In genomic region chr1:87955038-87955437, GRCh38 we compare ENCODE assay signal across 23 cellular contexts.
DNase-seq lines count a peak whose midpoint lies in the region; ATAC-seq and TF ChIP-seq lines count a peak whose summit lies in the region.
"Had no signal": no experiment of that assay in that cellular context is flagged by ENCODE, and none has a peak within 500 bp of the region (broad histone marks: within the 10 kb centered on the region; RNA-seq: fewer than 3 reads in every experiment).

No MANE protein-coding gene starts in this region.

- no peak overlapping the region for H3K9ac ChIP-seq in GM23248

- peaks cover 24% of the 10 kb centered on the region for H3F3A ChIP-seq in GM23248 (ENCODE audit: insufficient read depth)

- H3K4me3 Mint-ChIP-seq in chondrocyte (ENCODE audit: unreplicated experiment) = no peak overlapping the region
- H3K4me3 Mint-ChIP-seq: CD14-positive monocyte; CD8-positive, alpha-beta memory T cell; H9 had no signal

- H3K27ac Mint-ChIP-seq in chondrocyte (ENCODE audit: unreplicated experiment) = no peak overlapping the region
- H3K27ac Mint-ChIP-seq: CD14-positive monocyte; CD8-positive, alpha-beta memory T cell; H9 had no signal

- no peaks in the 10 kb centered on the region for H3K36me3 ChIP-seq in GM23248 (ENCODE audit: low read depth)
- no peaks in the 10 kb centered on the region for H3K36me3 ChIP-seq in SJSA1
- H3K36me3 ChIP-seq in thoracic aorta = no peaks in the 10 kb centered on the region
- H3K36me3 ChIP-seq: BE2C, MG63 had no signal

- ATAC-seq in left ventricle myocardium superior (peak; percentile 91), thoracic aorta (ENCODE audit: insufficient number of reproducible peaks, low FRiP score, low read depth) (no peak)

- WGBS in GM23248 (ENCODE audit: low coverage in 1 of 2, low lambda C conversion rate in 2 of 2, missing lambda C conversion rate in 2 of 2), 2 experiments = 90 to 95% methylated on average over 5 of the region's 5 CpGs

- H3K4me3 ChIP-seq in GM23248 (no peak overlapping the region), SJSA1 (no peak overlapping the region), thoracic aorta (no peak overlapping the region)
- H3K4me3 ChIP-seq: MG63 had no signal

- H3K36me3 Mint-ChIP-seq in chondrocyte (ENCODE audit: low read depth) = no peaks in the 10 kb centered on the region
- H3K36me3 Mint-ChIP-seq: CD14-positive monocyte; CD8-positive, alpha-beta memory T cell had no signal

- TF ChIP-seq CTCF in thoracic aorta (IDR thresholded peaks at IDR 0.05) (no peak), chondrocyte (IDR thresholded peaks at IDR 0.05) (no peak)

- no peaks in the 10 kb centered on the region for H3K79me2 ChIP-seq in GM23248 (ENCODE audit: insufficient read depth)

- H4K20me1 ChIP-seq in GM23248 (ENCODE audit: insufficient read depth) = no peaks in the 10 kb centered on the region

- in situ Hi-C loops in GM23248 (cut with MboI) = loop anchor here (25.0 kb wide), 1 partner anchor 618 kb away; the partner anchor contains the start of gene LMO4

- H3K27ac ChIP-seq in GM23248 = 0 out of 2 replicates have a peak overlapping the region, but pooled peaks have one; percentile 28
- peak overlapping the region; percentile 53 for H3K27ac ChIP-seq in SJSA1
- peak overlapping the region; percentile 62 to 76 for H3K27ac ChIP-seq in thoracic aorta

- H3K27me3 Mint-ChIP-seq in chondrocyte (ENCODE audit: low read depth) = no peaks in the 10 kb centered on the region

- H3K27me3 ChIP-seq in GM23248 (replicated peaks; ENCODE audit: insufficient read depth) (no peaks in the 10 kb centered on the region), SJSA1 (replicated peaks) (no peaks in the 10 kb centered on the region), thoracic aorta (replicated peaks; ENCODE audit: insufficient read depth) (no peaks in the 10 kb centered on the region)
- H3K27me3 ChIP-seq: BE2C, MG63 had no signal

- H3K9me3 ChIP-seq in GM23248 (ENCODE audit: low read depth) = no peaks in the 10 kb centered on the region
- H3K9me3 ChIP-seq in SJSA1 (replicated peaks) = no peaks in the 10 kb centered on the region; the same call in 1 of the 2 replicates
- H3K9me3 ChIP-seq in thoracic aorta = no peaks in the 10 kb centered on the region
- H3K9me3 ChIP-seq: BE2C, MG63 had no signal

- H3K4me2 ChIP-seq in GM23248 (ENCODE audit: unreplicated experiment) = peak overlapping the region; percentile 16

- H3K9me2 ChIP-seq in GM23248 (ENCODE audit: insufficient read depth) = no peaks in the 10 kb centered on the region

- peaks cover 45% of the 10 kb centered on the region for H3K4me1 ChIP-seq in GM23248 (ENCODE audit: insufficient read depth)
- peaks cover 41% of the 10 kb centered on the region for H3K4me1 ChIP-seq in SJSA1 (replicated peaks)
- peaks cover 19 to 76% of the 10 kb centered on the region in 2 donors for H3K4me1 ChIP-seq in thoracic aorta (ENCODE audit: control insufficient read depth in 1 of 2, low read depth in 2 of 2)
- H3K4me1 ChIP-seq: BE2C had no signal

- intact Hi-C loops in left ventricle myocardium superior (cut with micrococcal nuclease) = loop anchor here (10.0 kb wide), 1 partner anchor 820 kb away; no protein-coding TSS in a partner anchor

- H2AFZ ChIP-seq in GM23248 = 0 out of 2 replicates have a peak overlapping the region, but pooled peaks have one; percentile 30

- no peaks in the 10 kb centered on the region for H3K9me3 Mint-ChIP-seq in chondrocyte (ENCODE audit: low read depth)
- H3K9me3 Mint-ChIP-seq: CD14-positive monocyte; CD8-positive, alpha-beta memory T cell; H9 had no signal

- DNase-seq in GM23248 (no peak), SJSA1 (ENCODE audit: low read depth in 1 of 2, low spot score in 2 of 2) (no peak), left ventricle myocardium superior (no peak), thoracic aorta (ENCODE audit: low spot score) (no peak), chondrocyte (ENCODE audit: low spot score) (no peak), hippocampal formation (lab: John Stamatoyannopoulos, UW) (no peak)
- DNase-seq in activated CD8-positive, alpha-beta memory T cell treated with anti-CD3 and anti-CD28 coated beads, Interleukin-2, amount 50 U/mL, for 48 hours = no peak
- DNase-seq: BE2C; CD8-positive, alpha-beta memory T cell; DMS153; DND-41; H9; KBM-7; MG63; NCI-H2029; NCI-H446; NCI-H524 treated with DMSO at 0.1 percent for 48 hours; NCI-H774; NK-92 treated with Interleukin-12 subunit alpha and Interleukin-12 subunit beta, amount 100 ng/mL, for 24 hours; PC-3; SHP77; SW 1271 had no signal

- H3K4me1 Mint-ChIP-seq in chondrocyte (ENCODE audit: low read depth) = peaks cover 20% of the 10 kb centered on the region
- H3K4me1 Mint-ChIP-seq: CD8-positive, alpha-beta memory T cell had no signal
